In genomic region chr1:208551609-208552008, GRCh38 we compare ENCODE assay signal across 24 cellular contexts.
"Had no signal": no experiment of that assay in that cellular context is flagged by ENCODE, and none has a peak within 500 bp of the region (broad histone marks: within the 10 kb centered on the region; RNA-seq: fewer than 3 reads in every experiment).

No MANE protein-coding gene starts in this region.

- H3K4me3 Mint-ChIP-seq: naive thymus-derived CD8-positive, alpha-beta T cell; nephron progenitor cell; stimulated activated memory B cell treated with anti-CD40 and anti-IgM and Interleukin-4, amounts not matched to agents 10 μg/mL and 1 μg/mL and 100 μg/mL, for 72 hours; type B pancreatic cell had no signal

- DNase-seq: dermis blood vessel endothelial cell; effector memory CD4-positive, alpha-beta T cell; foreskin keratinocyte; hypothalamus; left ventricle myocardium superior; lower lobe of right lung; naive thymus-derived CD8-positive, alpha-beta T cell; nephron progenitor cell; occipital lobe; ovary; posterior cingulate gyrus; psoas muscle; right cardiac atrium; spleen; stimulated activated CD4-positive, alpha-beta T cell treated with anti-CD3 and anti-CD28 coated beads, Interleukin-4, amount 100 ng/mL, for 4 hours; stimulated activated naive CD8-positive, alpha-beta T cell treated with anti-CD3 and anti-CD28 coated beads, Interleukin-15, Interleukin-2, amounts not matched to agents 100 U/mL and 50 U/mL, for 24 hours; substantia nigra; testis; tibial artery had no signal

- H3K36me3 Mint-ChIP-seq: naive thymus-derived CD8-positive, alpha-beta T cell; stimulated activated memory B cell treated with anti-CD40 and anti-IgM and Interleukin-4, amounts not matched to agents 10 μg/mL and 1 μg/mL and 100 μg/mL, for 72 hours; type B pancreatic cell had no signal

- H3K9me3 Mint-ChIP-seq: naive thymus-derived CD8-positive, alpha-beta T cell; nephron progenitor cell had no signal

- ATAC-seq: foreskin keratinocyte; left ventricle myocardium superior; lower lobe of right lung; naive thymus-derived CD8-positive, alpha-beta T cell; psoas muscle; right cardiac atrium; stimulated activated memory B cell treated with anti-CD40 and anti-IgM and Interleukin-4, amounts not matched to agents 10 μg/mL and 1 μg/mL and 100 μg/mL, for 72 hours; stimulated activated naive CD8-positive, alpha-beta T cell treated with anti-CD3 and anti-CD28 coated beads, Interleukin-15, Interleukin-2, amounts not matched to agents 100 U/mL and 50 U/mL, for 24 hours had no signal

- H3K27ac ChIP-seq: coronary artery, esophagus muscularis mucosa, foreskin keratinocyte, lower lobe of right lung, ovary, psoas muscle, skin epidermis, spleen, testis, tibial artery had no signal

- H3K27me3 ChIP-seq: foreskin keratinocyte, ovary, testis, tibial artery had no signal

- H3K4me3 ChIP-seq: coronary artery, esophagus muscularis mucosa, lower lobe of right lung, ovary, psoas muscle, skin epidermis, spleen, testis, tibial artery had no signal

- H3K4me1 ChIP-seq: esophagus muscularis mucosa, lower lobe of right lung, psoas muscle, spleen, testis, tibial artery had no signal

- H3K27ac Mint-ChIP-seq: naive thymus-derived CD8-positive, alpha-beta T cell; nephron progenitor cell; stimulated activated memory B cell treated with anti-CD40 and anti-IgM and Interleukin-4, amounts not matched to agents 10 μg/mL and 1 μg/mL and 100 μg/mL, for 72 hours; type B pancreatic cell had no signal

- H3K9me3 ChIP-seq: esophagus muscularis mucosa, lower lobe of right lung, ovary, psoas muscle, spleen, testis, tibial artery had no signal

- H3K4me1 Mint-ChIP-seq: naive thymus-derived CD8-positive, alpha-beta T cell; stimulated activated memory B cell treated with anti-CD40 and anti-IgM and Interleukin-4, amounts not matched to agents 10 μg/mL and 1 μg/mL and 100 μg/mL, for 72 hours had no signal

- H3K36me3 ChIP-seq: esophagus muscularis mucosa, lower lobe of right lung, ovary, spleen, tibial artery had no signal
